Comparison of ENCODE assay signal across 12 cellular contexts in the genomic region with DNA sequence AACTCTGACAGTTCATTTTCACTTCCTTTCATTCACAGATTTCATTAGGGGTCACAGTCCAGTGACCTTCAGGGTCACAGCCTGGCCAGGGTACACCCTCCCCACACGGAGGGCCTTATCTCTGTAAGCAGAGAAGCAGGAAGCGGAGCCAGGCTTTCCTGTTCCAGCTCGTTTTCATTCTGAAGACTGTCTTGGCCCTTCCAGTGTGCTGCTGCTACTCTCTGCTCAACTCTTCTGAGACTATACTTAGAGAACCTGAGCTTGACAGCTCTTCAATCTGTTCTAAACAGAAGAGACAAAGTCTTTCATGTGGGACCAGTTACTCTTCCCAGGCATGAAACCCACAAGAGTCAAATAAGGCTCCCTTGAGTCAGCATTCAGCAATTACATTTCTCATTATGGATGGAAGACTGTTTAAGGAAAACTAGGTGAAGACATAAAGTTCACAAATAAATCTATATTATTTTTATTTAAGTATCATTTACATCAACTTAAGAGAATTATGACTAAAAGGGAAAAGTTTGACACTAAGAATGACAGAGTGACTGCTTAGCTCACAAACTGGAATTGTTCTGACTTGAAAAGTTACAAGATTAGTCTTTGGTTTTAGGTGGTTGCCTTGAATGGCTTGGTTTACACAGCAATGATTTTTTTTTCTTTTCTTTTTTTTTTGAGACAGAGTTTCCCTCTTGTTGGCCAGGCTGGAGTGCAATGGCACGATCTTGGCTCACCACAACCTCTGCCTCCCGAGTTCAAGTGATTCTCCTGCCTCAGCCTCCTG. TPM values are rescaled to one million over a fixed set of nuclear protein-coding genes. Genes with fewer than 3 reads are reported as not detected.
DNase-seq lines count a peak whose midpoint lies in the region; ATAC-seq, FAIRE-seq and TF ChIP-seq lines count a peak whose summit lies in the region.
"Had no signal": no experiment of that assay in that cellular context is flagged by ENCODE, and none has a peak within 500 bp of the region (broad histone marks: within the 10 kb centered on the region; RNA-seq: fewer than 3 reads in every experiment).

No MANE protein-coding gene starts in this region.

- H3K27ac ChIP-seq in esophagus muscularis mucosa (replicated peaks in 1 of 4), result peak overlapping the region in 3 of 4 donors; percentile 5 to 26 (median 18)

- DNase-seq in GM19239 (ENCODE audit: insufficient read length, low spot score) (peak; percentile 48), OCI-M1 (lab: John Stamatoyannopoulos, UW) (peak; percentile 87), esophagus muscularis mucosa (ENCODE audit: extremely low spot score) (no peak), sciatic nerve (ENCODE audit: low spot score) (no peak), 8988T (no peak), SW480 (ENCODE audit: low spot score) (no peak), NCI-H82 treated with DMSO at 0.1 percent for 48 hours (lab: John Stamatoyannopoulos, UW; ENCODE audit: unreplicated experiment) (no peak)
- DNase-seq: NCI-H1105 treated with DMSO at 0.1 percent for 48 hours; stimulated activated CD4-positive, alpha-beta T cell treated with anti-CD3 and anti-CD28 coated beads, Interleukin-12 subunit alpha, Interleukin-12 subunit beta, amount 100 ng/mL, for 4 hours had no signal

- TF ChIP-seq CTCF in esophagus muscularis mucosa (IDR thresholded peaks at IDR 0.05), result no peak

- TF ChIP-seq POLR2A in esophagus muscularis mucosa (IDR thresholded peaks at IDR 0.05; ENCODE audit: low read depth), result no peak

- H3K4me3 ChIP-seq in esophagus muscularis mucosa, result no peak overlapping the region
- H3K4me3 ChIP-seq: tibial nerve had no signal

- H3K27me3 ChIP-seq in esophagus muscularis mucosa, result peaks cover 0 to 50% (median 25%) of the 10 kb centered on the region in 4 donors

- TF ChIP-seq EP300 in esophagus muscularis mucosa (IDR thresholded peaks at IDR 0.05), result no peak

- H3K4me1 ChIP-seq in esophagus muscularis mucosa, result peaks cover 19 to 27% (median 20%) of the 10 kb centered on the region in 4 donors

- no peaks in the 10 kb centered on the region for H3K9me3 ChIP-seq in esophagus muscularis mucosa
- H3K9me3 ChIP-seq: tibial nerve had no signal

- ATAC-seq in sciatic nerve (peak; percentile 61), HG02885 (IDR thresholded peaks at IDR 0.05; ENCODE audit: poor library complexity, unreplicated experiment) (no peak)

- intact Hi-C loops in esophagus muscularis mucosa (cut with DNase I), result loop anchor here (10.0 kb wide), 1 partner anchor 168 kb away; no protein-coding TSS in a partner anchor
- intact Hi-C loops in sciatic nerve (cut with DNase I), result no loop called here

- peak; percentile 72 for FAIRE-seq in GM19239 (lab: Jason Lieb, UNC)

- peaks cover 0 to 14% (median 0%) of the 10 kb centered on the region in 4 donors for H3K36me3 ChIP-seq in esophagus muscularis mucosa
- H3K36me3 ChIP-seq: tibial nerve had no signal

- WGBS in esophagus muscularis mucosa, result 41% methylated on average over 5 of the region's 5 CpGs

RNA-seq across cellular contexts. Expression of gene TDRD10, which starts 4.8 kb away (rescaled TPM):
- total RNA-seq in esophagus muscularis mucosa (1 to 10 TPM; 2.3 to 5.0 (median 4.3) TPM), sciatic nerve (11.7 TPM)
- total RNA-seq: T-helper 1 cell treated with Interleukin-12 subunit alpha and Interleukin-12 subunit beta and Interleukin-4 antibody, amounts not matched to agents 30 ng/mL and 1 ng/mL, for 36 hours had no signal

RNA-seq across cellular contexts. Expression of gene SHE, which starts 5.0 kb away (rescaled TPM):
- total RNA-seq in esophagus muscularis mucosa (10 to 100 TPM; 12.5 to 17.0 (median 12.6) TPM), sciatic nerve (30.5 TPM)
- total RNA-seq: T-helper 1 cell treated with Interleukin-12 subunit alpha and Interleukin-12 subunit beta and Interleukin-4 antibody, amounts not matched to agents 30 ng/mL and 1 ng/mL, for 36 hours had no signal

Comparison
In these comparisons a context has a peak if more than half of its experiments do, and no peak if none do; other contexts are left out.
1. DNase-seq: peak in GM19239 (single experiment) and OCI-M1 (single experiment); none in esophagus muscularis mucosa (single experiment), sciatic nerve (single experiment), 8988T (single experiment), SW480 (single experiment) and NCI-H82 treated with DMSO at 0.1 percent for 48 hours (single experiment).